Comparison of ENCODE assay signal across 16 cellular contexts in the genomic region with DNA sequence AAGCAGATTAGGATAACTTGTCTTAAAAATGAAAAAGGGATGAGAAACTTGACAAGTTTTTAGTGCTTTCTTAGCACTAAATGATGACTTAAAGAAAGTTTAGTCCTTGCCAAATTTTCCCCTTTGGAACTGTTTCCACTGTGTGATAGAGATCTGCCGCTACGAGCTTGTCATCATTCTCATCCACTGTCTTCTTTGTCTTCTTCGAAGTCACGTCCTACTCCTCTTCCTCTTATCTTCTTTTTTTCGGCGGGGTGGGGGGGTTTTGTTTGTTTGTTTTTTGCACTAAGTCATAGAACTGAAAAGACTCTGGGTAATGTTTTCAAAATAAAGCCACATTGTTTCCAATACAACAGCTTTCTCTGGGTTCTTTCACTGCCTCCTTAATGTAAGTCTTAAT.
A peak's percentile ranks its signal among the peaks of the same experiment; 100 is the strongest.
DNase-seq lines count a peak whose midpoint lies in the region; ATAC-seq, FAIRE-seq and TF ChIP-seq lines count a peak whose summit lies in the region.
"Had no signal": no experiment of that assay in that cellular context is flagged by ENCODE, and none has a peak within 500 bp of the region (broad histone marks: within the 10 kb centered on the region; RNA-seq: fewer than 3 reads in every experiment).

No MANE protein-coding gene starts in this region.

- H3K27ac ChIP-seq in PC-3 (ENCODE audit: low read length) (peak overlapping the region; percentile 59), K562 (ENCODE audit: extremely low read depth, low read depth, low read length) (no peak overlapping the region)
- H3K27ac ChIP-seq: HL-60 had no signal

- TF ChIP-seq CTCF in PC-3 (conservative IDR thresholded peaks at IDR 0.05; ENCODE audit: low read depth, low read length) (no peak), K562 (IDR thresholded peaks at IDR 0.05 in 2 of 3, conservative IDR thresholded peaks at IDR 0.05 in 1 of 3; ENCODE audit: insufficient read depth in 2 of 3, low read depth in 1 of 3, low read length in 3 of 3) (no peak), nephron progenitor cell (IDR thresholded peaks at IDR 0.05) (no peak), type B pancreatic cell (conservative IDR thresholded peaks at IDR 0.05) (no peak), MCF 10A (IDR thresholded peaks at IDR 0.05; ENCODE audit: unreplicated experiment) (no peak)

- no peaks in the 10 kb centered on the region for H3K9me1 ChIP-seq in K562 (ENCODE audit: control insufficient read depth, insufficient read depth, low read length)

- peaks cover 21% of the 10 kb centered on the region for H3K4me1 ChIP-seq in PC-3 (ENCODE audit: insufficient read depth, low read length)
- peaks cover 0 to 41% of the 10 kb centered on the region in 2 experiments; a peak in 2 of 5 replicates for H3K4me1 ChIP-seq in K562 (replicated peaks in 1 of 2; ENCODE audit: control insufficient read depth in 2 of 2, insufficient read depth in 2 of 2, low read length in 2 of 2)
- H3K4me1 ChIP-seq: Caco-2, HAP-1 had no signal

- CTCF ChIA-PET in PC-3 (lab: Charles Lee) (no interaction called here), K562 (lab: Yijun Ruan, JAX; ENCODE audit: low intra/inter-chr PET ratio) (no interaction called here), MCF 10A (lab: Yijun Ruan, JAX) (interaction anchor here (0.5 to 1.1 kb wide), 2 partner anchors 19 to 944 kb away, joined by 3 read pairs; no protein-coding TSS in a partner anchor)

- FAIRE-seq in K562 (lab: Jason Lieb, UNC), result no peak
- FAIRE-seq: A204.1, H1 had no signal

- H3K9ac ChIP-seq in PC-3 (ENCODE audit: low read length) (0 out of 2 replicates have a peak overlapping the region, but pooled peaks have one; percentile 12), K562 (ENCODE audit: insufficient read depth in 1 of 2, low read depth in 2 of 2, low read length in 2 of 2) (no peak overlapping the region)

- H2AFZ ChIP-seq in PC-3 (ENCODE audit: low read length) (no peak overlapping the region), K562 (ENCODE audit: low read depth, low read length) (no peak overlapping the region)

- H3K4me3 Mint-ChIP-seq in nephron progenitor cell, result no peak overlapping the region
- peak overlapping the region; percentile 3 for H3K4me3 Mint-ChIP-seq in type B pancreatic cell
- no peak overlapping the region for H3K4me3 Mint-ChIP-seq in MCF 10A (ENCODE audit: unreplicated experiment)
- no peak overlapping the region for H3K4me3 Mint-ChIP-seq in naive thymus-derived CD8-positive, alpha-beta T cell
- H3K4me3 Mint-ChIP-seq: CD14-positive monocyte; CD8-positive, alpha-beta T cell had no signal

- H3K4me3 ChIP-seq in PC-3 (ENCODE audit: low read length), result no peak overlapping the region
- no peak overlapping the region for H3K4me3 ChIP-seq in K562
- H3K4me3 ChIP-seq: HAP-1 had no signal

- H3K36me3 Mint-ChIP-seq in nephron progenitor cell (ENCODE audit: low read depth) (peaks cover 13% of the 10 kb centered on the region), type B pancreatic cell (peaks cover 18% of the 10 kb centered on the region), MCF 10A (ENCODE audit: insufficient read depth, unreplicated experiment) (peaks cover 7% of the 10 kb centered on the region)
- H3K36me3 Mint-ChIP-seq in naive thymus-derived CD8-positive, alpha-beta T cell, result peaks cover 15 to 50% (median 40%) of the 10 kb centered on the region in 3 donors

- POLR2A ChIA-PET in PC-3 (lab: Charles Lee; ENCODE audit: unreplicated experiment) (no interaction called here), K562 (lab: Yijun Ruan, JAX) (interaction anchor here (0.6 to 1.0 kb wide), 3 partner anchors 9 to 45 kb away, joined by 3 to 4 read pairs (median 3); no protein-coding TSS in a partner anchor), MCF 10A (lab: Yijun Ruan, JAX) (no interaction called here)
- POLR2A ChIA-PET in naive thymus-derived CD8-positive, alpha-beta T cell (lab: Charles Lee), result interaction anchor here (0.6 kb wide), 1 partner anchor 200 kb away, joined by 3 read pairs; no protein-coding TSS in a partner anchor

- TF ChIP-seq RAD21 in K562 (CRISPR knock-in tag; conservative IDR thresholded peaks at IDR 0.05 in 1 of 2, IDR thresholded peaks at IDR 0.05 in 1 of 2), result no peak

- BruUV-seq in PC-3 (replicated peaks; lab: Mats Ljungman, UMichigan), result no TSS peak
- BruUV-seq in K562 (replicated peaks; lab: Mats Ljungman, UMichigan), result no TSS peak
- BruUV-seq in MCF 10A (replicated peaks; lab: Mats Ljungman, UMichigan), result no TSS peak

- H4K20me1 ChIP-seq in PC-3 (ENCODE audit: low read length) (no peaks in the 10 kb centered on the region), K562 (replicated peaks; ENCODE audit: control insufficient read depth, insufficient read depth, low read length) (no peaks in the 10 kb centered on the region)

- peak overlapping the region; percentile 7 for H3K27ac Mint-ChIP-seq in nephron progenitor cell
- H3K27ac Mint-ChIP-seq in type B pancreatic cell, result no peak overlapping the region
- H3K27ac Mint-ChIP-seq in MCF 10A (ENCODE audit: low read depth, unreplicated experiment), result no peak overlapping the region
- peak overlapping the region in 1 of 10 donors; percentile 51 for H3K27ac Mint-ChIP-seq in naive thymus-derived CD8-positive, alpha-beta T cell
- H3K27ac Mint-ChIP-seq: CD8-positive, alpha-beta T cell had no signal

- TF ChIP-seq POLR2A in K562 (conservative IDR thresholded peaks at IDR 0.05), result no peak

- H3K4me1 Mint-ChIP-seq in nephron progenitor cell (peaks cover 4% of the 10 kb centered on the region), type B pancreatic cell (ENCODE audit: unreplicated experiment) (peaks cover 28% of the 10 kb centered on the region), MCF 10A (ENCODE audit: insufficient read depth, unreplicated experiment) (no peaks in the 10 kb centered on the region)
- peaks cover 5 to 13% (median 10%) of the 10 kb centered on the region in 4 donors for H3K4me1 Mint-ChIP-seq in naive thymus-derived CD8-positive, alpha-beta T cell
- H3K4me1 Mint-ChIP-seq: CD14-positive monocyte had no signal

- H3K27me3 ChIP-seq in PC-3 (ENCODE audit: low read length), result no peaks in the 10 kb centered on the region
- no peaks in the 10 kb centered on the region for H3K27me3 ChIP-seq in K562 (ENCODE audit: control insufficient read depth in 2 of 2, insufficient read depth in 2 of 2, low read length in 2 of 2)

- no peaks in the 10 kb centered on the region for H3F3A ChIP-seq in PC-3 (ENCODE audit: low read length, unreplicated experiment)

- ATAC-seq in PC-3, result no peak
- no peak for ATAC-seq in K562
- no peak for ATAC-seq in naive thymus-derived CD8-positive, alpha-beta T cell
- ATAC-seq: CD8-positive, alpha-beta T cell had no signal

- H3K4me2 ChIP-seq in PC-3 (ENCODE audit: low read length), result peak overlapping the region; percentile 25
- no peak overlapping the region; the same call in 1 of the 2 replicates for H3K4me2 ChIP-seq in K562 (ENCODE audit: insufficient read depth, low read length)

- intact Hi-C loops in PC-3 (cut with micrococcal nuclease), result no loop called here
- intact Hi-C loops in K562 (cut with micrococcal nuclease), result loop anchor here (1.0 kb wide), 1 partner anchor 12 kb away; no protein-coding TSS in a partner anchor
- intact Hi-C loops in MCF 10A (cut with micrococcal nuclease), result no loop called here

- H3K36me3 ChIP-seq in PC-3 (ENCODE audit: low read depth, low read length) (0 out of 2 replicates have a peak, but pooled peaks cover 5% of the 10 kb centered on the region), K562 (ENCODE audit: control insufficient read depth, insufficient read depth, low read length) (peaks cover 15% of the 10 kb centered on the region; the same call in 2 of the 3 replicates)
- H3K36me3 ChIP-seq: HAP-1 had no signal

- H3K27me3 Mint-ChIP-seq in nephron progenitor cell (ENCODE audit: low read depth, poor library complexity), result no peaks in the 10 kb centered on the region
- H3K27me3 Mint-ChIP-seq in type B pancreatic cell, result no peaks in the 10 kb centered on the region
- no peaks in the 10 kb centered on the region for H3K27me3 Mint-ChIP-seq in MCF 10A (ENCODE audit: insufficient read depth, unreplicated experiment)
- H3K27me3 Mint-ChIP-seq in naive thymus-derived CD8-positive, alpha-beta T cell, result no peaks in the 10 kb centered on the region

- in situ Hi-C loops in K562 (cut with MboI), result no loop called here

- H3K9me3 ChIP-seq in PC-3 (ENCODE audit: low read length) (no peaks in the 10 kb centered on the region), K562 (replicated peaks; ENCODE audit: control insufficient read depth, insufficient read depth, low read depth, low read length) (no peaks in the 10 kb centered on the region)
- H3K9me3 ChIP-seq: Caco-2, HAP-1 had no signal

- WGBS in K562 (ENCODE audit: insufficient coverage, low coverage, missing lambda C conversion rate), result 13% methylated on average over 4 of the region's 6 CpGs

- H3K79me2 ChIP-seq in PC-3 (ENCODE audit: low read length) (no peaks in the 10 kb centered on the region), K562 (ENCODE audit: control insufficient read depth, insufficient read depth, low read length) (no peaks in the 10 kb centered on the region)

- H3K9me2 ChIP-seq in PC-3 (replicated peaks; ENCODE audit: low read length), result no peaks in the 10 kb centered on the region

- DNase-seq in PC-3, result no peak
- no peak for DNase-seq in K562 (ENCODE audit: extremely low read depth in 1 of 4, low spot score in 3 of 4)
- DNase-seq in nephron progenitor cell, result no peak
- no peak for DNase-seq in type B pancreatic cell (ENCODE audit: extremely low spot score, unreplicated experiment)
- DNase-seq in MCF 10A (ENCODE audit: unreplicated experiment), result no peak
- DNase-seq in hippocampal formation (lab: John Stamatoyannopoulos, UW), result no peak
- DNase-seq in naive thymus-derived CD8-positive, alpha-beta T cell, result no peak
- DNase-seq: Caco-2; CD8-positive, alpha-beta T cell; DND-41; GF-D8 had no signal

- H3K9me3 Mint-ChIP-seq in nephron progenitor cell, result no peaks in the 10 kb centered on the region
- peaks cover 7% of the 10 kb centered on the region for H3K9me3 Mint-ChIP-seq in type B pancreatic cell
- H3K9me3 Mint-ChIP-seq in MCF 10A (ENCODE audit: unreplicated experiment), result no peaks in the 10 kb centered on the region
- H3K9me3 Mint-ChIP-seq in naive thymus-derived CD8-positive, alpha-beta T cell, result no peaks in the 10 kb centered on the region
- H3K9me3 Mint-ChIP-seq: CD8-positive, alpha-beta T cell had no signal

- no peak for TF ChIP-seq EP300 in K562 (IDR thresholded peaks at IDR 0.05; ENCODE audit: low read length)

TF ChIP-seq in K562, 482 proteins besides CTCF, POLR2A, EP300 and RAD21 (continues in another document):
- TF ChIP-seq CXXC5 (CRISPR knock-in tag; IDR thresholded peaks at IDR 0.05) (peak; percentile 30; the same call in 1 of the 2 replicates), HDAC1 (IDR thresholded peaks at IDR 0.05) (0 out of 4 replicates have a peak, but pooled peaks of 1 of the 2 experiments have one; percentile 26), MECOM (CRISPR knock-in tag; IDR thresholded peaks at IDR 0.05) (peak; percentile 73; the same call in 1 of the 2 replicates)

Comparison
In these comparisons a context has a peak if more than half of its experiments do, and no peak if none do; other contexts are left out.
1. POLR2A ChIA-PET loops: an anchor here in K562 (0.6 to 1.0 kb wide) and naive thymus-derived CD8-positive, alpha-beta T cell (0.6 kb wide); none called in PC-3 and MCF 10A.